Comparison of ENCODE assay signal across 8 cellular contexts in the genomic region with DNA sequence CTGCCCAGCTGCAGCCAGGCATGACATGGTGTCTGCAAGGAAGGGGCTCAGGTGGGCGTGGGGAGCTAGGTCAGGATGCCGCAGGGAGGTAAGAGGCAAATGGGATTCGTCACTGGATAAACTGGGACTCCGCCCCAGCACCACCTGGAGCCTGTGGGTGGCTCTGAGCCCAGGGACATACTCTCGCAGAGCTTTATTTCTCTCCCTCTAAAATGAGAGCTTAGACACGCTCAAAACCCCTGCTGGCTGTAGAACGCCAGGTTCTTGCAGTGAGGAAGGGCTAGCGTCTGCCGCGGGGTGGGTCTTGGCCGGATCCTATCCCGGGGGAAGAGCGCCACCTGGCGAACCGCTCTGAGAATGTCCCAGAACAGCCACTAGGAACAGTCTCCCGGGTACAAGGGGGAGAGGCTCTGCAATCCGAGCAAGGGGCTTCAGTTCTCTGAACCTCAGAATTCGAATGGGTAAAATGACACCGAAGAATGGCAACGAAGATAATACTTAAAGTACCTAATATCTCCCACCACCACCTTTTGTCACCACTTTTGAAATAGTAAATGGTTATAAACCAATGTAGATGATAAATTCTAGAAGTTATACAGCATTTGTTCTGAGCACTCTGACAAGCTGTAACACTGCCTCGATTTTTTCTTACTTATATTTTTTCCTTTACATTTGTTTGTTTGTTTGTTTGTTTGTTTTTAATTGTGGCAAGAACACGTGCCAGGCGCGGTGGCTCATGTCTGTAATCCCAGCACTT. TPM values are rescaled to one million over a fixed set of nuclear protein-coding genes. Genes with fewer than 3 reads are reported as not detected.
A peak's percentile ranks its signal among the peaks of the same experiment; 100 is the strongest.
DNase-seq lines count a peak whose midpoint lies in the region; ATAC-seq and TF ChIP-seq lines count a peak whose summit lies in the region.

No MANE protein-coding gene starts in this region.

- H3K4me1 Mint-ChIP-seq in activated CD8-positive, alpha-beta T cell treated with anti-CD3 and anti-CD28 coated beads, Interleukin-2, amount 10 ng/mL, durations not matched to agents 7 days and 5 days (ENCODE audit: low read depth): peaks cover 6% of the 10 kb centered on the region

- intact Hi-C loops in lower lobe of right lung (cut with DNase I): loop anchor here (5.0 kb wide), 1 partner anchor 320 kb away; no protein-coding TSS in a partner anchor

- H3K9me3 ChIP-seq in lower lobe of right lung: no peaks in the 10 kb centered on the region

- no peak overlapping the region for H3K27ac ChIP-seq in lower lobe of right lung

- TF ChIP-seq CTCF in lower lobe of right lung (IDR thresholded peaks at IDR 0.05): peak; percentile 85

- H3K27me3 Mint-ChIP-seq in activated CD8-positive, alpha-beta T cell treated with anti-CD3 and anti-CD28 coated beads, Interleukin-2, amount 10 ng/mL, durations not matched to agents 7 days and 5 days (ENCODE audit: low read depth): peaks cover 10% of the 10 kb centered on the region

- H3K36me3 ChIP-seq in lower lobe of right lung: no peaks in the 10 kb centered on the region

- CTCF ChIA-PET in activated CD8-positive, alpha-beta T cell treated with anti-CD3 and anti-CD28 coated beads, Interleukin-2, amount 10 ng/mL, durations not matched to agents 7 days and 5 days (lab: Charles Lee): interaction anchor here (0.6 to 4.9 kb wide), 40 partner anchors 9 to 533 kb away, joined by 3 to 116 read pairs (median 4); a partner anchor contains a TSS

- no peaks in the 10 kb centered on the region for H3K36me3 Mint-ChIP-seq in activated CD8-positive, alpha-beta T cell treated with anti-CD3 and anti-CD28 coated beads, Interleukin-2, amount 10 ng/mL, durations not matched to agents 7 days and 5 days (ENCODE audit: low read depth)

- no peaks in the 10 kb centered on the region for H3K9me3 Mint-ChIP-seq in activated CD8-positive, alpha-beta T cell treated with anti-CD3 and anti-CD28 coated beads, Interleukin-2, amount 10 ng/mL, durations not matched to agents 7 days and 5 days (ENCODE audit: insufficient read depth)

- peaks cover 9% of the 10 kb centered on the region for H3K4me1 ChIP-seq in lower lobe of right lung

- POLR2A ChIA-PET in activated CD8-positive, alpha-beta T cell treated with anti-CD3 and anti-CD28 coated beads, Interleukin-2, amount 10 ng/mL, durations not matched to agents 7 days and 5 days (lab: Charles Lee): interaction anchor here (0.6 to 1.9 kb wide), 2 partner anchors 331 to 339 kb away, joined by 3 to 7 read pairs; a partner anchor contains a TSS

- no peaks in the 10 kb centered on the region for H3K27me3 ChIP-seq in lower lobe of right lung (ENCODE audit: low read depth)

- H3K4me3 Mint-ChIP-seq in activated CD8-positive, alpha-beta T cell treated with anti-CD3 and anti-CD28 coated beads, Interleukin-2, amount 10 ng/mL, durations not matched to agents 7 days and 5 days: no peak overlapping the region

- DNase-seq in AG08395 (ENCODE audit: low spot score): peak; percentile 82
- peak; percentile 84 for DNase-seq in NCI-H748 (lab: John Stamatoyannopoulos, UW; ENCODE audit: unreplicated experiment)
- DNase-seq in activated CD8-positive, alpha-beta T cell treated with anti-CD3 and anti-CD28 coated beads, Interleukin-2, amount 10 ng/mL, durations not matched to agents 7 days and 5 days: peak; percentile 85
- DNase-seq in effector CD4-positive, alpha-beta T cell: peak; percentile 69
- peak; percentile 82 for DNase-seq in lower lobe of right lung
- DNase-seq in stimulated activated CD4-positive, alpha-beta T cell treated with anti-CD3 and anti-CD28 coated beads, TNF-alpha, amount 100 ng/mL, for 24 hours (ENCODE audit: low read depth in 3 of 3): peak; percentile 57 to 77 (median 62)

- no peak overlapping the region for H3K27ac Mint-ChIP-seq in activated CD8-positive, alpha-beta T cell treated with anti-CD3 and anti-CD28 coated beads, Interleukin-2, amount 10 ng/mL, durations not matched to agents 7 days and 5 days

- ATAC-seq in GM18873 (IDR thresholded peaks at IDR 0.05; ENCODE audit: low FRiP score, unreplicated experiment): peak; percentile 68
- peak; percentile 94 for ATAC-seq in HG03342 (IDR thresholded peaks at IDR 0.05; ENCODE audit: unreplicated experiment)
- ATAC-seq in activated CD8-positive, alpha-beta T cell treated with anti-CD3 and anti-CD28 coated beads, Interleukin-2, amount 10 ng/mL, durations not matched to agents 7 days and 5 days: peak; percentile 99
- peak; percentile 94 to 97 for ATAC-seq in lower lobe of right lung

- H3K4me3 ChIP-seq in lower lobe of right lung: peak overlapping the region; percentile 22

RNA-seq across cellular contexts. Expression of a gene that starts 53.2 kb away (rescaled TPM):
- 1 to 10 TPM; 5.3 to 5.9 TPM for total RNA-seq in activated CD8-positive, alpha-beta T cell treated with anti-CD3 and anti-CD28 coated beads, Interleukin-2, amount 10 ng/mL, durations not matched to agents 7 days and 5 days
- 7.8 TPM for total RNA-seq in lower lobe of right lung
